ENCODE assay signal across 21 cellular contexts in the genomic region with DNA sequence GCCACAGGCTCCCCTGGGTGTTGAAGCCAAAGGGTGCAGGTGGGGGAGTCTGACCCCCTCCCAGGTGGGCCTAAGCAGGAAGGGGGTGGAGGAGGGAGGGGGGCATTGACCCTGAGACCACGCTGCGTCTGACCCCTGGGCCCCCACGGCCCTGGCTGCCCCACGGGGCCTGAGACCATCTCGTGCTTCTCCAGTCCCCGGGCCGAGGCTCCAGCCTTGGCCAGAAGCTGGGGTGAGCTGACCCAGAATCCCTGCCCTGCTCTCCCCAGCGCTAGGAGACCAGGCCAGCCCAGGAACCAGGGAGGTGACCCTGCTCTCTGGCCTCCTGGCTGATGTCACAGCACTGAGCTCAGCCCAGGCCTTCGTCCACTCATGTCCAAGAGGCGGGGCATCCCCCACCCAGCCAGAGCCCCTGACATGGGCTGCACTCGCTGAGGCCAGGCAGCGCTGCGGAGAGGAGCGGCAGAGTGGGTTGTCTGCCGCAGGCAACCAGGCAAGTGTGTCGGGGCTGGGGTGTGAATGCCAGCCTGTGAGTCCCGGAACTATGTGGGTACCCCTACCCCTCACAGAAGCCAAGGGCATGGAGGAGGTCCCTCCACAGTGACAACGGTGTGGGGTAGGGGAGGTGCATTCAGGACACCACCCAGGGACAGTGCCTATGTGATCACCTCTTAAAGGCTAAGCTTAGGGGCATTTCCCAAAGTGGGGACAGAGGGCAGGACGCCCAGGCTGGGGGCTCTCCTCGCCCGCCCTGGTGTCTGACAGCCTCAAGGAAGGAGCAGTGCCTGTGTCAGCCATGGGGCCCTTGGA. TPM values are rescaled to one million over a fixed set of nuclear protein-coding genes. Genes with fewer than 3 reads are reported as not detected.
A peak's percentile ranks its signal among the peaks of the same experiment; 100 is the strongest.
DNase-seq lines count a peak whose midpoint lies in the region; ATAC-seq and TF ChIP-seq lines count a peak whose summit lies in the region.
"Had no signal": no experiment of that assay in that cellular context is flagged by ENCODE, and none has a peak within 500 bp of the region (broad histone marks: within the 10 kb centered on the region; RNA-seq: fewer than 3 reads in every experiment).

No MANE protein-coding gene starts in this region.

- H3K27ac ChIP-seq in esophagus squamous epithelium (peak overlapping the region; percentile 58 to 81 (median 76)), rectal smooth muscle tissue (ENCODE audit: low read depth, low read length) (peak overlapping the region; percentile 98)
- H3K27ac ChIP-seq: C4-2B, VCaP had no signal

- CTCF ChIA-PET in Caco-2 (lab: Charles Lee): interaction anchor here (1.2 kb wide), 1 partner anchor 12 kb away, joined by 5 read pairs; no protein-coding TSS in a partner anchor

- H3K9me3 Mint-ChIP-seq in Caco-2 (ENCODE audit: unreplicated experiment): no peaks in the 10 kb centered on the region
- H3K9me3 Mint-ChIP-seq: activated CD4-positive, alpha-beta memory T cell treated with anti-CD3 and anti-CD28 coated beads for 36 hours; activated naive CD4-positive, alpha-beta T cell treated with anti-CD3 and anti-CD28 coated beads, Interleukin-2, amount 10 ng/mL, durations not matched to agents 7 days and 5 days; stimulated activated naive CD8-positive, alpha-beta T cell treated with anti-CD3 and anti-CD28 coated beads, Interleukin-15, Interleukin-2, amounts not matched to agents 100 ng/mL and 50 ng/mL, for 24 hours; T-cell had no signal

- no peak for TF ChIP-seq CTCF in Caco-2 (IDR thresholded peaks at IDR 0.05; ENCODE audit: insufficient read depth in 1 of 2, low read depth in 1 of 2, low read length in 1 of 2, severe bottlenecking in 1 of 2, unreplicated experiment in 1 of 2)
- TF ChIP-seq CTCF in esophagus squamous epithelium (IDR thresholded peaks at IDR 0.05): no peak

- H3K4me3 Mint-ChIP-seq in Caco-2 (ENCODE audit: unreplicated experiment): no peak overlapping the region
- H3K4me3 Mint-ChIP-seq: activated CD4-positive, alpha-beta memory T cell treated with anti-CD3 and anti-CD28 coated beads for 36 hours; activated naive CD4-positive, alpha-beta T cell treated with anti-CD3 and anti-CD28 coated beads, Interleukin-2, amount 10 ng/mL, durations not matched to agents 7 days and 5 days; stimulated activated naive CD8-positive, alpha-beta T cell treated with anti-CD3 and anti-CD28 coated beads, Interleukin-15, Interleukin-2, amounts not matched to agents 100 ng/mL and 50 ng/mL, for 24 hours; T-cell had no signal

- H3K9me3 ChIP-seq in Caco-2 (no peaks in the 10 kb centered on the region), adipocyte (ENCODE audit: control insufficient read depth, low read length) (no peaks in the 10 kb centered on the region), esophagus squamous epithelium (no peaks in the 10 kb centered on the region)

- H3K4me3 ChIP-seq in Caco-2 (ENCODE audit: low read depth, low read length): no peak overlapping the region
- H3K4me3 ChIP-seq in adipocyte (ENCODE audit: low read length): no peak overlapping the region
- no peak overlapping the region for H3K4me3 ChIP-seq in esophagus squamous epithelium
- peak overlapping the region; percentile 2 for H3K4me3 ChIP-seq in rectal smooth muscle tissue (ENCODE audit: low read length)

- H3K27me3 ChIP-seq in Caco-2 (replicated peaks; ENCODE audit: control insufficient read depth, insufficient read depth, low read length): no peaks in the 10 kb centered on the region
- no peaks in the 10 kb centered on the region for H3K27me3 ChIP-seq in adipocyte (replicated peaks; ENCODE audit: control insufficient read depth, insufficient read depth, low read length)
- no peaks in the 10 kb centered on the region for H3K27me3 ChIP-seq in esophagus squamous epithelium
- H3K27me3 ChIP-seq in rectal smooth muscle tissue (ENCODE audit: control insufficient read depth, insufficient read depth, low read length): no peaks in the 10 kb centered on the region

- H3K27me3 Mint-ChIP-seq in Caco-2 (ENCODE audit: insufficient read depth, unreplicated experiment): no peaks in the 10 kb centered on the region
- H3K27me3 Mint-ChIP-seq: activated CD4-positive, alpha-beta memory T cell treated with anti-CD3 and anti-CD28 coated beads for 36 hours; stimulated activated naive CD8-positive, alpha-beta T cell treated with anti-CD3 and anti-CD28 coated beads, Interleukin-15, Interleukin-2, amounts not matched to agents 100 ng/mL and 50 ng/mL, for 24 hours had no signal

- TF ChIP-seq POLR2A in esophagus squamous epithelium (IDR thresholded peaks at IDR 0.05): no peak

- TSS peak; percentile 7 for BruUV-seq in Caco-2 (replicated peaks; lab: Mats Ljungman, UMichigan)

- H3K4me1 ChIP-seq in Caco-2 (0 out of 2 replicates have a peak, but pooled peaks cover under 1% of the 10 kb centered on the region), adipocyte (ENCODE audit: control insufficient read depth, insufficient read depth, low read length) (peaks cover 47% of the 10 kb centered on the region), esophagus squamous epithelium (peaks cover 16 to 86% (median 41%) of the 10 kb centered on the region in 3 donors), rectal smooth muscle tissue (ENCODE audit: control insufficient read depth, insufficient read depth, low read length) (peaks cover 56% of the 10 kb centered on the region)

- peaks cover 11% of the 10 kb centered on the region for H3K36me3 Mint-ChIP-seq in Caco-2 (ENCODE audit: insufficient read depth, unreplicated experiment)
- H3K36me3 Mint-ChIP-seq: activated naive CD4-positive, alpha-beta T cell treated with anti-CD3 and anti-CD28 coated beads, Interleukin-2, amount 10 ng/mL, durations not matched to agents 7 days and 5 days; T-cell had no signal

- DNase-seq in Caco-2 (no peak), adipocyte (ENCODE audit: low read depth) (no peak), esophagus squamous epithelium (lab: John Stamatoyannopoulos, UW) (no peak), foreskin melanocyte (no peak), HK-2 (ENCODE audit: unreplicated experiment) (no peak), activated gamma-delta T cell (lab: John Stamatoyannopoulos, UW) (no peak)
- DNase-seq: activated CD4-positive, alpha-beta memory T cell treated with anti-CD3 and anti-CD28 coated beads for 36 hours; activated naive CD4-positive, alpha-beta T cell treated with anti-CD3 and anti-CD28 coated beads, Interleukin-2, amount 10 ng/mL, durations not matched to agents 7 days and 5 days; activated T-cell treated with anti-CD3 and anti-CD28 coated beads, Interleukin-2, amount 50 U/mL, for 1 hour; dermis blood vessel endothelial cell; erythroblast; Karpas-422; NCI-H1092; NCI-H510A treated with DMSO at 0.1 percent for 48 hours; stimulated activated CD4-positive, alpha-beta T cell treated with anti-CD3 and anti-CD28 coated beads, Interleukin-1b, Interleukin-23, amount 100 ng/mL, for 48 hours; T-cell had no signal

- H3K9ac ChIP-seq in adipocyte (ENCODE audit: low read length): peak overlapping the region; percentile 60
- peak overlapping the region; percentile 14 for H3K9ac ChIP-seq in rectal smooth muscle tissue (ENCODE audit: low read length)

- 60 to 91% methylated on average over 1 to 3 of the region's 21 CpGs for WGBS in esophagus squamous epithelium, 2 donors

- intact Hi-C loops in Caco-2 (cut with micrococcal nuclease; ENCODE audit: unreplicated experiment): no loop called here
- intact Hi-C loops in esophagus squamous epithelium (cut with DNase I): no loop called here

- ATAC-seq in GM18858 (IDR thresholded peaks at IDR 0.05; ENCODE audit: unreplicated experiment): no peak
- ATAC-seq: T-cell had no signal

- POLR2A ChIA-PET in Caco-2 (lab: Charles Lee): no interaction called here

- no peaks in the 10 kb centered on the region for H3K4me1 Mint-ChIP-seq in Caco-2 (ENCODE audit: low read depth, unreplicated experiment)

- H3K27ac Mint-ChIP-seq in Caco-2 (ENCODE audit: unreplicated experiment): no peak overlapping the region
- H3K27ac Mint-ChIP-seq: activated CD4-positive, alpha-beta memory T cell treated with anti-CD3 and anti-CD28 coated beads for 36 hours; activated naive CD4-positive, alpha-beta T cell treated with anti-CD3 and anti-CD28 coated beads, Interleukin-2, amount 10 ng/mL, durations not matched to agents 7 days and 5 days; stimulated activated naive CD8-positive, alpha-beta T cell treated with anti-CD3 and anti-CD28 coated beads, Interleukin-15, Interleukin-2, amounts not matched to agents 100 ng/mL and 50 ng/mL, for 24 hours; T-cell had no signal

- peaks cover 2% of the 10 kb centered on the region; the same call in 1 of the 2 replicates for H3K36me3 ChIP-seq in Caco-2 (ENCODE audit: control insufficient read depth, insufficient read depth, low read length)
- H3K36me3 ChIP-seq in adipocyte (ENCODE audit: control insufficient read depth, insufficient read depth, low read length, severe bottlenecking): peaks cover 5% of the 10 kb centered on the region
- H3K36me3 ChIP-seq in esophagus squamous epithelium: peaks cover 0 to 56% (median 4%) of the 10 kb centered on the region in 3 donors
- H3K36me3 ChIP-seq in rectal smooth muscle tissue (ENCODE audit: control insufficient read depth, insufficient read depth, low read length): peaks cover 3% of the 10 kb centered on the region

RNA-seq across cellular contexts. Expression of a gene that starts 6.3 kb away (rescaled TPM):
- total RNA-seq in Caco-2 (2022) (20.8 and 22.3 TPM in 2 replicates), esophagus squamous epithelium (10 to 100 TPM in 2 of 4 donors, 1 to 10 TPM in 2; 7.7 to 20.6 (median 9.9) TPM)

RNA-seq across cellular contexts. Expression of a gene that starts 12.7 kb away (rescaled TPM):
- 611 and 645 TPM in 2 replicates for total RNA-seq in Caco-2 (2022)
- total RNA-seq in esophagus squamous epithelium: 100 to 1,000 TPM in 1 of 4 donors, 10 to 100 TPM in 3; 27.2 to 204 (median 37.6) TPM

RNA-seq across cellular contexts. Expression of a gene that starts 27.2 kb away (rescaled TPM):
- total RNA-seq in Caco-2 (2022) (28.9 and 31.6 TPM in 2 replicates), esophagus squamous epithelium (10 to 100 TPM; 24.8 to 32.4 (median 28.5) TPM)

RNA-seq across cellular contexts. Expression of a gene that starts 27.5 kb away (rescaled TPM):
- 40.6 and 50.7 TPM in 2 replicates for total RNA-seq in Caco-2 (2022)
- 10 to 100 TPM; 18.2 to 28.7 (median 22.7) TPM for total RNA-seq in esophagus squamous epithelium
